18 cellular contexts compared by ENCODE assay signal in genomic region chr12:128267651-128268347, GRCh38. TPM values are rescaled to one million over a fixed set of nuclear protein-coding genes. Genes with fewer than 3 reads are reported as not detected.
A peak's percentile ranks its signal among the peaks of the same experiment; 100 is the strongest.
DNase-seq lines count a peak whose midpoint lies in the region; ATAC-seq and TF ChIP-seq lines count a peak whose summit lies in the region.
"Had no signal": no experiment of that assay in that cellular context is flagged by ENCODE, and none has a peak within 500 bp of the region (broad histone marks: within the 10 kb centered on the region; RNA-seq: fewer than 3 reads in every experiment).

No MANE protein-coding gene starts in this region.

- CTCF ChIA-PET in SK-N-SH (lab: Yijun Ruan, JAX), result interaction anchor here (0.5 to 2.6 kb wide), 5 partner anchors 9 to 1628 kb away, joined by 3 to 38 read pairs (median 3); no protein-coding TSS in a partner anchor

- ATAC-seq in SK-N-SH treated with all-trans-retinoic acid at 6 μM for 48 hours (no peak), upper lobe of right lung (peak; percentile 21), GM18519 (IDR thresholded peaks at IDR 0.05; ENCODE audit: low FRiP score, unreplicated experiment) (no peak)
- no peak for ATAC-seq in activated T-helper 17 cell treated with anti-CD3 and anti-CD28 coated beads, Interleukin-2, amount 50 U/mL, for 72 hours (replicated peaks)
- ATAC-seq: A549; activated naive CD8-positive, alpha-beta T cell treated with anti-CD3 and anti-CD28 coated beads, Interleukin-2, amount 50 U/mL, for 24 hours; HepG2 had no signal

- no peak overlapping the region for H3K27ac Mint-ChIP-seq in glutamatergic neuron (ENCODE audit: unreplicated experiment)
- H3K27ac Mint-ChIP-seq in neural progenitor cell, result peak overlapping the region; percentile 66
- H3K27ac Mint-ChIP-seq in activated T-helper 17 cell treated with anti-CD3 and anti-CD28 coated beads, Interleukin-2, amount 50 U/mL, for 72 hours, result no peak overlapping the region
- H3K27ac Mint-ChIP-seq: activated naive CD8-positive, alpha-beta T cell treated with anti-CD3 and anti-CD28 coated beads, Interleukin-2, amount 50 U/mL, for 24 hours had no signal

- peaks cover 18% of the 10 kb centered on the region for H3K9me3 Mint-ChIP-seq in glutamatergic neuron (ENCODE audit: unreplicated experiment)
- H3K9me3 Mint-ChIP-seq in neural progenitor cell, result peaks cover 31% of the 10 kb centered on the region
- H3K9me3 Mint-ChIP-seq in activated T-helper 17 cell treated with anti-CD3 and anti-CD28 coated beads, Interleukin-2, amount 50 U/mL, for 72 hours, result peaks cover 3% of the 10 kb centered on the region

- no peak overlapping the region for H3K27ac ChIP-seq in SK-N-SH (ENCODE audit: low read depth in 2 of 2, low read length in 1 of 2)
- no peak overlapping the region for H3K27ac ChIP-seq in neural progenitor cell
- H3K27ac ChIP-seq in upper lobe of right lung, result no peak overlapping the region
- H3K27ac ChIP-seq: A549 had no signal

- no peaks in the 10 kb centered on the region for H3F3A ChIP-seq in SK-N-SH (replicated peaks; ENCODE audit: insufficient read depth)
- H3F3A ChIP-seq in neural progenitor cell (ENCODE audit: low read depth), result peaks cover 12% of the 10 kb centered on the region

- H3K27me3 Mint-ChIP-seq in glutamatergic neuron (ENCODE audit: unreplicated experiment) (peaks cover 7% of the 10 kb centered on the region), neural progenitor cell (ENCODE audit: insufficient read depth, low read depth) (peaks cover 27% of the 10 kb centered on the region)
- peaks cover 28% of the 10 kb centered on the region for H3K27me3 Mint-ChIP-seq in activated T-helper 17 cell treated with anti-CD3 and anti-CD28 coated beads, Interleukin-2, amount 50 U/mL, for 72 hours

- TF ChIP-seq RAD21 in SK-N-SH (IDR thresholded peaks at IDR 0.05; ENCODE audit: low read length), result no peak

- POLR2A ChIA-PET in SK-N-SH (lab: Yijun Ruan, JAX), result no interaction called here

- no peaks in the 10 kb centered on the region for H3K79me2 ChIP-seq in SK-N-SH (ENCODE audit: insufficient read depth)
- H3K79me2 ChIP-seq in neural progenitor cell (ENCODE audit: low read depth), result no peaks in the 10 kb centered on the region

- TF ChIP-seq CTCF in SK-N-SH (IDR thresholded peaks at IDR 0.05) (no peak), glutamatergic neuron (IDR thresholded peaks at IDR 0.05; ENCODE audit: partially characterized antibody, unreplicated experiment) (no peak), neural progenitor cell (IDR thresholded peaks at IDR 0.05) (peak; percentile 32), upper lobe of right lung (IDR thresholded peaks at IDR 0.05) (no peak)

- H3K36me3 Mint-ChIP-seq in glutamatergic neuron (ENCODE audit: unreplicated experiment) (peaks cover 18% of the 10 kb centered on the region), neural progenitor cell (peaks cover 20% of the 10 kb centered on the region)
- no peaks in the 10 kb centered on the region for H3K36me3 Mint-ChIP-seq in activated T-helper 17 cell treated with anti-CD3 and anti-CD28 coated beads, Interleukin-2, amount 50 U/mL, for 72 hours (ENCODE audit: low read depth)

- no peak overlapping the region for H3K4me3 ChIP-seq in SK-N-SH (ENCODE audit: low read depth in 2 of 2, low read length in 1 of 2)
- H3K4me3 ChIP-seq in neural progenitor cell, result peak overlapping the region; percentile 49
- H3K4me3 ChIP-seq in upper lobe of right lung, result peak overlapping the region; percentile 31
- H3K4me3 ChIP-seq: A549 had no signal

- 9% methylated on average over 17 of the region's 44 CpGs for WGBS in SK-N-SH (ENCODE audit: low lambda C conversion rate)

- H3K4me2 ChIP-seq in SK-N-SH, result no peak overlapping the region
- H3K4me2 ChIP-seq in neural progenitor cell, result peak overlapping the region; percentile 89
- H3K4me2 ChIP-seq: A549 had no signal

- DNase-seq in SK-N-SH (peak; percentile 40), glutamatergic neuron (peak; percentile 32), neural progenitor cell (ENCODE audit: low spot score) (peak; percentile 57), upper lobe of right lung (no peak), HPDE6-E6E7 (ENCODE audit: extremely low spot score) (no peak)
- DNase-seq: activated CD8-positive, alpha-beta memory T cell treated with anti-CD3 and anti-CD28 coated beads, Interleukin-2, amount 50 U/mL, for 48 hours; activated naive CD8-positive, alpha-beta T cell treated with anti-CD3 and anti-CD28 coated beads, Interleukin-2, amount 50 U/mL, for 24 hours; mesenchymal stem cell; NCI-H1048; NCI-H524 treated with DMSO at 0.1 percent for 48 hours; SIG-M5 had no signal

- no peak for TF ChIP-seq EP300 in SK-N-SH (IDR thresholded peaks at IDR 0.05; ENCODE audit: borderline replicate concordance in 1 of 2, low read depth in 1 of 2, low read length in 1 of 2)

- no peaks in the 10 kb centered on the region for H3K9me2 ChIP-seq in SK-N-SH

- H3K4me3 Mint-ChIP-seq in glutamatergic neuron (ENCODE audit: unreplicated experiment), result peak overlapping the region; percentile 83
- H3K4me3 Mint-ChIP-seq in neural progenitor cell, result peak overlapping the region; percentile 96
- no peak overlapping the region for H3K4me3 Mint-ChIP-seq in activated T-helper 17 cell treated with anti-CD3 and anti-CD28 coated beads, Interleukin-2, amount 50 U/mL, for 72 hours
- H3K4me3 Mint-ChIP-seq: activated naive CD8-positive, alpha-beta T cell treated with anti-CD3 and anti-CD28 coated beads, Interleukin-2, amount 50 U/mL, for 24 hours had no signal

- H2AFZ ChIP-seq in SK-N-SH (ENCODE audit: low read depth), result no peak overlapping the region
- peak overlapping the region; percentile 61 for H2AFZ ChIP-seq in neural progenitor cell (replicated peaks)

- H3K4me1 Mint-ChIP-seq in glutamatergic neuron (ENCODE audit: low read depth, unreplicated experiment) (peaks cover 3% of the 10 kb centered on the region), neural progenitor cell (peaks cover 44% of the 10 kb centered on the region)
- no peaks in the 10 kb centered on the region for H3K4me1 Mint-ChIP-seq in activated T-helper 17 cell treated with anti-CD3 and anti-CD28 coated beads, Interleukin-2, amount 50 U/mL, for 72 hours
- H3K4me1 Mint-ChIP-seq: activated naive CD8-positive, alpha-beta T cell treated with anti-CD3 and anti-CD28 coated beads, Interleukin-2, amount 50 U/mL, for 24 hours had no signal

- H3K4me1 ChIP-seq in SK-N-SH (ENCODE audit: control insufficient read depth in 1 of 2, insufficient read depth in 2 of 2, low read depth in 1 of 2, low read length in 1 of 2) (no peaks in the 10 kb centered on the region; a peak in 1 of 4 replicates), neural progenitor cell (peaks cover 25% of the 10 kb centered on the region), upper lobe of right lung (peaks cover 9% of the 10 kb centered on the region)
- H3K4me1 ChIP-seq: A549 had no signal

- H3K36me3 ChIP-seq in SK-N-SH (replicated peaks in 1 of 2; ENCODE audit: control insufficient read depth in 1 of 2, insufficient read depth in 2 of 2, low read length in 1 of 2) (no peaks in the 10 kb centered on the region), neural progenitor cell (no peaks in the 10 kb centered on the region), upper lobe of right lung (no peaks in the 10 kb centered on the region)

- no peaks in the 10 kb centered on the region for H4K20me1 ChIP-seq in SK-N-SH (ENCODE audit: insufficient read depth)
- peaks cover 18% of the 10 kb centered on the region for H4K20me1 ChIP-seq in neural progenitor cell (ENCODE audit: low read depth)

- H3K9ac ChIP-seq in SK-N-SH, result no peak overlapping the region
- no peak overlapping the region for H3K9ac ChIP-seq in neural progenitor cell

- no peaks in the 10 kb centered on the region for H3K27me3 ChIP-seq in SK-N-SH (ENCODE audit: insufficient read depth)
- H3K27me3 ChIP-seq in neural progenitor cell, result peaks cover 97% of the 10 kb centered on the region
- peaks cover 39% of the 10 kb centered on the region for H3K27me3 ChIP-seq in upper lobe of right lung

- intact Hi-C loops in upper lobe of right lung (cut with DNase I), result no loop called here

- H3K9me3 ChIP-seq in SK-N-SH (no peaks in the 10 kb centered on the region; the same call in 1 of the 2 replicates), neural progenitor cell (ENCODE audit: low read depth) (peaks cover 9% of the 10 kb centered on the region), upper lobe of right lung (no peaks in the 10 kb centered on the region)
- H3K9me3 ChIP-seq: A549 had no signal

TF ChIP-seq in SK-N-SH, 30 proteins besides CTCF, POLR2A, EP300 and RAD21 (continues in another document):
- TF ChIP-seq RCOR1 (IDR thresholded peaks at IDR 0.05; ENCODE audit: low read length), result no peak
- TF ChIP-seq IRF3 (IDR thresholded peaks at IDR 0.05; ENCODE audit: low read depth, low read length), result no peak
- no peak for TF ChIP-seq TEAD4 (IDR thresholded peaks at IDR 0.05; ENCODE audit: borderline replicate concordance, insufficient read depth)

TF ChIP-seq in SK-N-SH treated with all-trans-retinoic acid at 6 μM for 48 hours, 23 proteins besides CTCF, POLR2A, EP300 and RAD21 (continues in another document):
- no peak for TF ChIP-seq ZNF565 (CRISPR knock-in tag; conservative IDR thresholded peaks at IDR 0.05; ENCODE audit: low read depth)
- TF ChIP-seq PATZ1 (CRISPR knock-in tag; IDR thresholded peaks at IDR 0.05; ENCODE audit: borderline replicate concordance), result no peak
- no peak for TF ChIP-seq BACH2 (CRISPR knock-in tag; IDR thresholded peaks at IDR 0.05; ENCODE audit: borderline replicate concordance)
- no peak for TF ChIP-seq ARNTL (CRISPR knock-in tag; IDR thresholded peaks at IDR 0.05; ENCODE audit: borderline replicate concordance, low read depth)

RNA-seq across cellular contexts. Expression of gene TMEM132C, which starts 0.8 kb away (rescaled TPM):
- polyA plus RNA-seq in SK-N-SH (2012; rRNA removed), result not detected in 2 replicates
- under 0.01 and 0.01 TPM in 2 replicates for polyA plus RNA-seq in SK-N-SH (2012; cell fraction: cytosol; rRNA removed)
- 0.02 TPM in 1 of 2 replicates, not detected in the other for polyA plus RNA-seq in SK-N-SH (2012; cell fraction: nucleus; rRNA removed)
- total RNA-seq in glutamatergic neuron (ENCODE audit: unreplicated experiment) (8.0 TPM), neural progenitor cell (ENCODE audit: low replicate concordance) (3.9 and 5.1 TPM in 2 replicates), upper lobe of right lung (0.64 TPM)
- not detected for total RNA-seq in activated T-helper 17 cell treated with anti-CD3 and anti-CD28 coated beads, Interleukin-2, amount 50 U/mL, for 72 hours
- total RNA-seq: dermis microvascular lymphatic vessel endothelial cell, glomerular endothelial cell, HepG2 had no signal
- polyA plus RNA-seq: A549, HepG2 had no signal

Comparison
In these comparisons a context has a peak if more than half of its experiments do, and no peak if none do; other contexts are left out.
1. DNase-seq: peak in SK-N-SH (single experiment), glutamatergic neuron (single experiment) and neural progenitor cell (single experiment); none in upper lobe of right lung (single experiment) and HPDE6-E6E7 (single experiment).
2. H3K4me3 ChIP-seq: peak in neural progenitor cell (single experiment) and upper lobe of right lung (single experiment); none in SK-N-SH (0 of 2).